ENCODE assay signal across 8 cellular contexts in genomic region chr17:76671123-76671911, GRCh38. TPM values are rescaled to one million over a fixed set of nuclear protein-coding genes. Genes with fewer than 3 reads are reported as not detected.
DNase-seq lines count a peak whose midpoint lies in the region; ATAC-seq and TF ChIP-seq lines count a peak whose summit lies in the region.

No MANE protein-coding gene starts in this region.

- H3K36me3 ChIP-seq in Caco-2 (ENCODE audit: control insufficient read depth, insufficient read depth, low read length): no peaks in the 10 kb centered on the region
- no peaks in the 10 kb centered on the region for H3K36me3 ChIP-seq in endocrine pancreas (ENCODE audit: control insufficient read depth, insufficient read depth, low read length)
- H3K36me3 ChIP-seq in mesenchymal stem cell (ENCODE audit: control insufficient read depth in 1 of 2, insufficient read depth in 2 of 2, low read depth in 1 of 2, low read length in 2 of 2): peaks cover 14 to 22% of the 10 kb centered on the region in 2 experiments

- H3K23ac ChIP-seq in mesenchymal stem cell (ENCODE audit: low read length in 2 of 2): peak overlapping the region in 1 of 2 experiments; percentile 6

- peak overlapping the region in 1 of 2 experiments; percentile 92 for H3K14ac ChIP-seq in mesenchymal stem cell (ENCODE audit: low read length in 2 of 2)

- peak overlapping the region; percentile 88 for H2AFZ ChIP-seq in mesenchymal stem cell (ENCODE audit: low read depth, low read length)

- no peak overlapping the region for H2BK15ac ChIP-seq in mesenchymal stem cell (ENCODE audit: low read depth, poor library complexity, severe bottlenecking)

- H3K4me3 ChIP-seq in Caco-2 (ENCODE audit: low read depth, low read length): peak overlapping the region; percentile 43
- H3K4me3 ChIP-seq in endocrine pancreas (ENCODE audit: control insufficient read depth, insufficient read depth, low read length): peak overlapping the region; percentile 89
- peak overlapping the region; percentile 31 to 83 for H3K4me3 ChIP-seq in mesenchymal stem cell (ENCODE audit: insufficient read depth in 1 of 2, low read depth in 1 of 2, low read length in 2 of 2)

- POLR2A ChIA-PET in Caco-2 (lab: Charles Lee): interaction anchor here (0.6 to 2.1 kb wide), 13 partner anchors 10 to 281 kb away, joined by 3 to 13 read pairs (median 4); partner anchors contain the start of genes JMJD6, METTL23 and ST6GALNAC1

- H3K9me3 Mint-ChIP-seq in Caco-2 (ENCODE audit: unreplicated experiment): no peaks in the 10 kb centered on the region

- H2BK120ac ChIP-seq in mesenchymal stem cell (ENCODE audit: low read depth, low read length): peak overlapping the region; percentile 88

- H2BK12ac ChIP-seq in mesenchymal stem cell (ENCODE audit: low read length in 2 of 2): peak overlapping the region; percentile 17 to 44

- H3K4me3 Mint-ChIP-seq in Caco-2 (ENCODE audit: unreplicated experiment): peak overlapping the region; percentile 85

- WGBS in mesenchymal stem cell: 19% methylated on average over 32 of the region's 32 CpGs

- H3K27me3 ChIP-seq in Caco-2 (replicated peaks; ENCODE audit: control insufficient read depth, insufficient read depth, low read length) (no peaks in the 10 kb centered on the region), endocrine pancreas (ENCODE audit: control insufficient read depth, insufficient read depth, low read length) (no peaks in the 10 kb centered on the region), mesenchymal stem cell (ENCODE audit: control insufficient read depth in 1 of 2, insufficient read depth in 1 of 2, low read length in 2 of 2) (peaks cover 0 to 4% of the 10 kb centered on the region in 2 experiments)

- peak overlapping the region; percentile 80 for H2BK5ac ChIP-seq in mesenchymal stem cell (ENCODE audit: low read depth, low read length, poor library complexity, severe bottlenecking)

- TSS peak; percentile 83 for BruUV-seq in Caco-2 (replicated peaks; lab: Mats Ljungman, UMichigan)

- intact Hi-C loops in Caco-2 (cut with micrococcal nuclease; ENCODE audit: unreplicated experiment): loop anchor here (1.0 to 5.0 kb wide), 4 partner anchors 30 to 114 kb away; partner anchors contain the start of gene MXRA7

- H3K79me1 ChIP-seq in mesenchymal stem cell (replicated peaks; ENCODE audit: low read length, poor library complexity, severe bottlenecking): peaks cover 2% of the 10 kb centered on the region

- peak overlapping the region; percentile 91 for H3K27ac ChIP-seq in mesenchymal stem cell (ENCODE audit: low read length, poor library complexity, severe bottlenecking)

- H3K18ac ChIP-seq in mesenchymal stem cell (ENCODE audit: low read depth in 1 of 2, low read length in 2 of 2): peak overlapping the region; percentile 74 to 92

- peak overlapping the region; percentile 98 for H4K91ac ChIP-seq in mesenchymal stem cell (ENCODE audit: low read length)

- peaks cover 17% of the 10 kb centered on the region for H3K36me3 Mint-ChIP-seq in Caco-2 (ENCODE audit: insufficient read depth, unreplicated experiment)

- H3K9me3 ChIP-seq in Caco-2 (no peaks in the 10 kb centered on the region), endocrine pancreas (ENCODE audit: control insufficient read depth, low read length) (no peaks in the 10 kb centered on the region), mesenchymal stem cell (ENCODE audit: control insufficient read depth, low read length) (no peaks in the 10 kb centered on the region)

- H3K4me1 Mint-ChIP-seq in Caco-2 (ENCODE audit: low read depth, unreplicated experiment): peaks cover 42% of the 10 kb centered on the region

- H3K4me2 ChIP-seq in mesenchymal stem cell (ENCODE audit: low read length, poor library complexity, severe bottlenecking): peak overlapping the region; percentile 67

- CTCF ChIA-PET in Caco-2 (lab: Charles Lee): interaction anchor here (0.5 to 2.2 kb wide), 9 partner anchors 10 to 530 kb away, joined by 3 to 20 read pairs (median 5); partner anchors contain the start of gene FOXJ1

- TF ChIP-seq CTCF in Caco-2 (IDR thresholded peaks at IDR 0.05; ENCODE audit: insufficient read depth in 1 of 2, low read depth in 1 of 2, low read length in 1 of 2, severe bottlenecking in 1 of 2, unreplicated experiment in 1 of 2): no peak

- H4K8ac ChIP-seq in mesenchymal stem cell (ENCODE audit: low read length): peak overlapping the region; percentile 100

- H3K4ac ChIP-seq in mesenchymal stem cell (ENCODE audit: low read depth in 1 of 2, low read length in 2 of 2): peak overlapping the region; percentile 90 to 91

- H3K27me3 Mint-ChIP-seq in Caco-2 (ENCODE audit: insufficient read depth, unreplicated experiment): no peaks in the 10 kb centered on the region

- H3K9ac ChIP-seq in endocrine pancreas (ENCODE audit: control insufficient read depth, insufficient read depth, low read length) (peak overlapping the region; percentile 70), mesenchymal stem cell (ENCODE audit: low read length) (peak overlapping the region; percentile 90)

- DNase-seq in Caco-2 (peak; percentile 100), HUDEP-2 (lab: John Stamatoyannopoulos, UW; ENCODE audit: unreplicated experiment in 76 of 76) (peak in 75 of 76 experiments; percentile 75 to 100 (median 99)), NOMO-1 treated with dmso at 0.1 percent for 144 hours (lab: John Stamatoyannopoulos, UW; ENCODE audit: unreplicated experiment) (peak; percentile 97), mesenchymal stem cell (peak; percentile 100)
- DNase-seq in activated CD8-positive, alpha-beta memory T cell treated with anti-CD3 and anti-CD28 coated beads, Interleukin-2, amount 50 U/mL, for 1 hour (ENCODE audit: extremely low read depth): peak; percentile 99
- DNase-seq in stimulated activated CD8-positive, alpha-beta memory T cell treated with anti-CD3 and anti-CD28 coated beads, Interleukin-12 subunit alpha, Interleukin-12 subunit beta, amount 100 ng/mL, for 24 hours (ENCODE audit: extremely low read depth): peak; percentile 98

- peak overlapping the region; percentile 94 for H3K27ac Mint-ChIP-seq in Caco-2 (ENCODE audit: unreplicated experiment)

- peak; percentile 98 for ATAC-seq in GM21390 (IDR thresholded peaks at IDR 0.05; ENCODE audit: unreplicated experiment)

- peaks cover 20% of the 10 kb centered on the region for H3K4me1 ChIP-seq in Caco-2
- no peaks in the 10 kb centered on the region for H3K4me1 ChIP-seq in endocrine pancreas (ENCODE audit: control insufficient read depth, insufficient read depth, low read length)
- peaks cover 14% of the 10 kb centered on the region for H3K4me1 ChIP-seq in mesenchymal stem cell (ENCODE audit: control insufficient read depth, insufficient read depth, low read depth, low read length)

- peak overlapping the region; percentile 42 for H2AK5ac ChIP-seq in mesenchymal stem cell (ENCODE audit: low read length, severe bottlenecking)

RNA-seq across cellular contexts. Expression of gene ST6GALNAC1, which starts 27.8 kb away (rescaled TPM):
- 1.6 and 1.7 TPM in 2 replicates for total RNA-seq in Caco-2 (2022)
- polyA plus RNA-seq in mesenchymal stem cell (2013, experiment 1 of 2): not detected
- polyA plus RNA-seq in mesenchymal stem cell (2013, experiment 2 of 2): 0.03 TPM

RNA-seq across cellular contexts. Expression of gene MXRA7, which starts 39.4 kb away (rescaled TPM):
- 66.8 and 70.2 TPM in 2 replicates for total RNA-seq in Caco-2 (2022)
- 167 TPM for polyA plus RNA-seq in mesenchymal stem cell (2013, experiment 1 of 2)
- 173 TPM for polyA plus RNA-seq in mesenchymal stem cell (2013, experiment 2 of 2)

RNA-seq across cellular contexts. Expression of gene JMJD6, which starts 55.1 kb away (rescaled TPM):
- total RNA-seq in Caco-2 (2022): 37.4 and 48.2 TPM in 2 replicates
- 23.3 TPM for polyA plus RNA-seq in mesenchymal stem cell (2013, experiment 1 of 2)
- 24.1 TPM for polyA plus RNA-seq in mesenchymal stem cell (2013, experiment 2 of 2)

RNA-seq across cellular contexts. Expression of gene METTL23, which starts 55.3 kb away (rescaled TPM):
- 37.7 and 38.8 TPM in 2 replicates for total RNA-seq in Caco-2 (2022)
- 35.5 TPM for polyA plus RNA-seq in mesenchymal stem cell (2013, experiment 1 of 2)
- polyA plus RNA-seq in mesenchymal stem cell (2013, experiment 2 of 2): 38.7 TPM

Comparison
In these comparisons a context has a peak if more than half of its experiments do, and no peak if none do; other contexts are left out.
1. Peak in every context shown above with its lines: DNase-seq, ATAC-seq, H3K4me3 ChIP-seq and H3K27ac ChIP-seq.